In the genomic region with DNA sequence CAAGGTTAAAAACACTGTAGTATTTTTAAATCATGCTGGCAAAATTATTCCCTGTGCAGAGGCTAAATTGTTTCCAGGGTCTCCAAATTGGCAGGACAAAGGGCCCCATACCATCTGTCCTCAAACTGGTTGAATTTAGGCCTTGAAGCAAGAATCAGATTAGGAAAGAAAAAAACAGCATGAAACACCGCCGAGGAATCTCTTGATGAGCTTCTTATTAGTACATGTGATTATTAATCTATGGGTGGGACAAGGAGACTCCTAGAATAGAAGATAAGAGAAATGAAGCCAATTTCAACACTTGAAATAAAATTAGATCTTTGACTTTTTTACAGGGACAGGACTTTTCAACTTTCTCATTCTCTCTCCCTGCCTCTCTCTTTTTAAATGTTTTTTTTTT, we compare ENCODE assay signal across 31 cellular contexts. TPM values are rescaled to one million over a fixed set of nuclear protein-coding genes. Genes with fewer than 3 reads are reported as not detected.
"Had no signal": no experiment of that assay in that cellular context is flagged by ENCODE, and none has a peak within 500 bp of the region (broad histone marks: within the 10 kb centered on the region; RNA-seq: fewer than 3 reads in every experiment).

No MANE protein-coding gene starts in this region.

- H3K4me1 ChIP-seq: SJCRH30 had no signal

- ATAC-seq: activated naive CD8-positive, alpha-beta T cell treated with anti-CD3 and anti-CD28 coated beads, Interleukin-2, amount 50 U/mL, for 24 hours; activated T-cell treated with anti-CD3 and anti-CD28 coated beads, Interleukin-2, amount 50 U/mL, for 4 hours; Panc1 had no signal

- H3K36me3 ChIP-seq: brain microvascular endothelial cell, MG63, SJCRH30 had no signal

- H3K27ac ChIP-seq: brain microvascular endothelial cell, SJCRH30, SK-N-MC had no signal

- H3K4me3 ChIP-seq: MG63, SJCRH30, SK-N-MC had no signal

- H3K27me3 ChIP-seq: brain microvascular endothelial cell, MG63, SJCRH30 had no signal

- H3K9me3 ChIP-seq: MG63, SJCRH30 had no signal

- DNase-seq: activated CD4-positive, alpha-beta T cell treated with anti-CD3 and anti-CD28 coated beads, Interleukin-2, amount 10 ng/mL, durations not matched to agents 24 days and 14 days; activated CD4-positive, alpha-beta T cell treated with anti-CD3 and anti-CD28 coated beads, Interleukin-2, amount 50 U/mL, for 4 hours; activated CD8-positive, alpha-beta memory T cell treated with anti-CD3 and anti-CD28 coated beads, Interleukin-2, amount 50 U/mL, for 4 hours; activated gamma-delta T cell treated with Interleukin-2 at 50 U/mL for 16 hours; activated naive CD4-positive, alpha-beta T cell treated with anti-CD3 and anti-CD28 coated beads for 36 hours; activated naive CD8-positive, alpha-beta T cell treated with anti-CD3 and anti-CD28 coated beads, Interleukin-2, amount 50 U/mL, for 24 hours; activated T-cell treated with anti-CD3 and anti-CD28 coated beads for 4 hours; activated T-cell treated with anti-CD3 and anti-CD28 coated beads, Interleukin-2, amount 50 U/mL, for 4 hours; amniotic stem cell; aorta; brain microvascular endothelial cell; central memory CD4-positive, alpha-beta T cell; Kasumi-1; KG1; MG63; NCI-H1048; NCI-H1105 treated with DMSO at 0.1 percent for 48 hours; NCI-H1436; NCI-H1694; NCI-H1930; NCI-H2081 treated with DMSO at 0.1 percent for 48 hours; NCI-H226; NCI-H526; NCI-H774; SHP77; SJCRH30 had no signal

RNA-seq across cellular contexts. Expression of a gene that starts 7.1 kb away (rescaled TPM):
- total RNA-seq: activated naive CD4-positive, alpha-beta T cell treated with anti-CD3 and anti-CD28 coated beads for 36 hours; cerebellum; NCI-H460; RPMI7951; SJCRH30 had no signal
- polyA plus RNA-seq: aorta had no signal
